ENCODE assay signal across 15 cellular contexts in the genomic region with DNA sequence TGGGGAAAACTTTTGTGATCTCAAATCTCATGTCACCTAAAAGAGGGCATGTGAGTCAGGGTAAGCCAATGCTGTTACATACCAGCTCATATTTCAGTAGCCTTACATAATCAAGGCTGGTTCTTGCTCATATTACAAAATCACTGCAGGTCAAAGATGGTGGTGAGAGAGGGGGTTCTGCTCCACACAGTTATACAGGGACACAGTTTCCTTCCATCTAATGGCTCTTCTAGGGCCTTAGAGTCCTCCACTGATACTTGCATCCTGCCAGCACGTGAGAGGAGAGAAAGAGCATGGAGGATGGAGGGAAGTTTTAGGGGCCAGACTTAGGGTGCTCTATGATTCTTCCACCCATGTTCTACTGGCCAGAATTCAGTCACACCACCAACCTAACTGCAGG.
DNase-seq lines count a peak whose midpoint lies in the region; ATAC-seq, FAIRE-seq and TF ChIP-seq lines count a peak whose summit lies in the region.
"Had no signal": no experiment of that assay in that cellular context is flagged by ENCODE, and none has a peak within 500 bp of the region (broad histone marks: within the 10 kb centered on the region; RNA-seq: fewer than 3 reads in every experiment).

No MANE protein-coding gene starts in this region.

- H3K4me3 ChIP-seq in GM12878 (no peak overlapping the region), keratinocyte (ENCODE audit: control insufficient read depth in 2 of 3, extremely low read depth in 1 of 3, insufficient read depth in 2 of 3, low read depth in 1 of 3, low read length in 3 of 3) (no peak overlapping the region)
- H3K4me3 ChIP-seq: prostate gland had no signal

- POLR2A ChIA-PET in GM12878 (lab: Charles Lee): no interaction called here

- H3K4me2 ChIP-seq in GM12878 (ENCODE audit: control insufficient read depth, insufficient read depth): no peak overlapping the region
- H3K4me2 ChIP-seq in keratinocyte (ENCODE audit: control insufficient read depth, extremely low read depth, insufficient read depth, low read depth, low read length): peak overlapping the region; percentile 55

- no peak for TF ChIP-seq POLR2A in GM12878 (IDR thresholded peaks at IDR 0.05; ENCODE audit: low read depth, low read length)
- TF ChIP-seq POLR2A in GM18505 (IDR thresholded peaks at IDR 0.05; ENCODE audit: borderline replicate concordance, extremely low read depth, insufficient read depth, insufficient read length): no peak

- no TSS peak for BruUV-seq in GM12878 (replicated peaks; lab: Mats Ljungman, UMichigan)

- RAD21 ChIA-PET in GM12878 (lab: Charles Lee; ENCODE audit: unreplicated experiment): interaction anchor here (0.8 kb wide), 1 partner anchor 15 kb away, joined by 3 read pairs; no protein-coding TSS in a partner anchor

- 0% methylated on average over 1 of the region's 1 CpG for WGBS in GM12878 (ENCODE audit: insufficient coverage, insufficient replicate concordance, low lambda C conversion rate, missing lambda C conversion rate)

- peak; percentile 94 for FAIRE-seq in HTR-8/SVneo (lab: Jason Lieb, UNC)
- peak; percentile 23 for FAIRE-seq in GM12878 (lab: Jason Lieb, UNC)
- no peak for FAIRE-seq in keratinocyte (lab: Jason Lieb, UNC)

- H4K20me1 ChIP-seq in GM12878 (ENCODE audit: control insufficient read depth, insufficient read depth) (no peaks in the 10 kb centered on the region), keratinocyte (ENCODE audit: control insufficient read depth, extremely low read depth, insufficient read depth, low read length) (no peaks in the 10 kb centered on the region)

- TF ChIP-seq RAD21 in GM12878 (IDR thresholded peaks at IDR 0.05; ENCODE audit: insufficient read depth, low read depth, low read length): no peak

- H3K4me1 ChIP-seq in GM12878 (ENCODE audit: control insufficient read depth, insufficient read depth, low read length) (no peaks in the 10 kb centered on the region), keratinocyte (ENCODE audit: control insufficient read depth, extremely low read depth, insufficient read depth, low read length) (peaks cover 19% of the 10 kb centered on the region)
- H3K4me1 ChIP-seq: prostate gland had no signal

- no peaks in the 10 kb centered on the region for H3K79me2 ChIP-seq in GM12878 (ENCODE audit: control insufficient read depth, insufficient read depth, low read length)
- H3K79me2 ChIP-seq in keratinocyte (ENCODE audit: control insufficient read depth, insufficient read depth, low read length): no peaks in the 10 kb centered on the region

- H3K27ac ChIP-seq in GM12878 (ENCODE audit: control insufficient read depth, insufficient read depth): no peak overlapping the region
- H3K27ac ChIP-seq in keratinocyte (ENCODE audit: control insufficient read depth, insufficient read depth, low read length): peak overlapping the region; percentile 69
- H3K27ac ChIP-seq: prostate gland had no signal

- ATAC-seq in GM12878 (no peak), GM18505 (IDR thresholded peaks at IDR 0.05; ENCODE audit: unreplicated experiment) (no peak), HG02970 (IDR thresholded peaks at IDR 0.05; ENCODE audit: low FRiP score, unreplicated experiment) (no peak)
- ATAC-seq: left lobe of liver had no signal

- CTCF ChIA-PET in GM12878 (lab: Yijun Ruan, JAX): no interaction called here

- H3K9me1 ChIP-seq in keratinocyte (ENCODE audit: control insufficient read depth, extremely low read depth, insufficient read depth, low read length): no peaks in the 10 kb centered on the region

- H3K9ac ChIP-seq in GM12878 (ENCODE audit: control insufficient read depth, insufficient read depth, low read length) (no peak overlapping the region), keratinocyte (ENCODE audit: control insufficient read depth, extremely low read depth, insufficient read depth, low read length) (no peak overlapping the region)

- H3K9me3 ChIP-seq in GM12878 (replicated peaks; ENCODE audit: control insufficient read depth, insufficient read depth, low read length): no peaks in the 10 kb centered on the region
- no peaks in the 10 kb centered on the region for H3K9me3 ChIP-seq in keratinocyte (ENCODE audit: control insufficient read depth, low read depth, low read length)
- H3K9me3 ChIP-seq: prostate gland had no signal

- DNase-seq in AG08395 (ENCODE audit: low spot score): peak; percentile 48
- peak; percentile 79 for DNase-seq in HTR-8/SVneo (ENCODE audit: insufficient read length, low spot score)
- DNase-seq in GM12878 (ENCODE audit: low read depth, low spot score): no peak
- DNase-seq in keratinocyte (ENCODE audit: low read depth, low spot score): no peak
- no peak for DNase-seq in KBM-7
- no peak for DNase-seq in SK-N-DZ (ENCODE audit: low spot score)
- DNase-seq: anterior cingulate cortex, COR-L47, GDM1, NCI-H1417 treated with DMSO at 0.1 percent for 48 hours, NCI-H446 treated with DMSO at 0.1 percent for 48 hours had no signal

- SMC1A ChIA-PET in GM12878 (lab: Charles Lee; ENCODE audit: uncharacterized antibody, unreplicated experiment): no interaction called here

- TF ChIP-seq CTCF in GM12878 (IDR thresholded peaks at IDR 0.05 in 2 of 3, conservative IDR thresholded peaks at IDR 0.05 in 1 of 3; ENCODE audit: control insufficient read depth in 2 of 3, extremely low read depth in 1 of 3, insufficient read depth in 1 of 3, low read depth in 3 of 3, low read length in 3 of 3) (no peak), keratinocyte (optimal IDR thresholded peaks at IDR 0.05 in 1 of 3, IDR thresholded peaks at IDR 0.05 in 1 of 3, conservative IDR thresholded peaks at IDR 0.05 in 1 of 3; ENCODE audit: extremely low read depth in 1 of 3, insufficient read depth in 2 of 3, low read length in 3 of 3) (no peak)

- dilution Hi-C loops in keratinocyte (cut with MboI; ENCODE audit: extremely low pct_ligation_motif_present, low sequenced_read_pairs): no loop called here

- H3K36me3 ChIP-seq in GM12878 (ENCODE audit: control insufficient read depth in 2 of 2, insufficient read depth in 2 of 2, low read length in 1 of 2) (no peaks in the 10 kb centered on the region), keratinocyte (ENCODE audit: control insufficient read depth in 2 of 2, extremely low read depth in 1 of 2, insufficient read depth in 2 of 2, low read length in 2 of 2) (no peaks in the 10 kb centered on the region)
- H3K36me3 ChIP-seq: prostate gland had no signal

- in situ Hi-C loops in GM12878 (cut with MboI) (loop anchor here (25.0 kb wide), 1 partner anchor 661 kb away; no protein-coding TSS in a partner anchor), KBM-7 (cut with MboI; ENCODE audit: low pct_unique_long_range_greater_than_20kb, low sequenced_read_pairs) (loop anchor here (25.0 kb wide), 1 partner anchor 386 kb away; no protein-coding TSS in a partner anchor)

- no peak overlapping the region for H2AFZ ChIP-seq in GM12878 (ENCODE audit: control insufficient read depth, low read depth, low read length)
- H2AFZ ChIP-seq in keratinocyte (ENCODE audit: control insufficient read depth, low read length): peak overlapping the region; percentile 45

- H3K27me3 ChIP-seq in GM12878 (replicated peaks in 1 of 2; ENCODE audit: control insufficient read depth in 2 of 2, insufficient read depth in 2 of 2, low read length in 1 of 2) (no peaks in the 10 kb centered on the region), keratinocyte (ENCODE audit: control insufficient read depth, extremely low read depth, insufficient read depth, low read length) (no peaks in the 10 kb centered on the region)

- intact Hi-C loops in GM12878 (cut with micrococcal nuclease; ENCODE audit: unreplicated experiment): no loop called here

- TF ChIP-seq EP300 in GM12878 (IDR thresholded peaks at IDR 0.05; ENCODE audit: borderline replicate concordance in 1 of 2, control insufficient read depth in 1 of 2, low read depth in 2 of 2, low read length in 2 of 2): no peak

TF ChIP-seq in GM12878, 131 proteins besides CTCF, POLR2A, EP300 and RAD21 (continues in another document):
- TF ChIP-seq IKZF1 (conservative IDR thresholded peaks at IDR 0.05) (no peak), YBX1 (IDR thresholded peaks at IDR 0.05) (no peak), SMARCA5 (IDR thresholded peaks at IDR 0.05) (no peak), RCOR1 (conservative IDR thresholded peaks at IDR 0.05; ENCODE audit: low read depth, low read length) (no peak)
- TF ChIP-seq, protein P1, sequence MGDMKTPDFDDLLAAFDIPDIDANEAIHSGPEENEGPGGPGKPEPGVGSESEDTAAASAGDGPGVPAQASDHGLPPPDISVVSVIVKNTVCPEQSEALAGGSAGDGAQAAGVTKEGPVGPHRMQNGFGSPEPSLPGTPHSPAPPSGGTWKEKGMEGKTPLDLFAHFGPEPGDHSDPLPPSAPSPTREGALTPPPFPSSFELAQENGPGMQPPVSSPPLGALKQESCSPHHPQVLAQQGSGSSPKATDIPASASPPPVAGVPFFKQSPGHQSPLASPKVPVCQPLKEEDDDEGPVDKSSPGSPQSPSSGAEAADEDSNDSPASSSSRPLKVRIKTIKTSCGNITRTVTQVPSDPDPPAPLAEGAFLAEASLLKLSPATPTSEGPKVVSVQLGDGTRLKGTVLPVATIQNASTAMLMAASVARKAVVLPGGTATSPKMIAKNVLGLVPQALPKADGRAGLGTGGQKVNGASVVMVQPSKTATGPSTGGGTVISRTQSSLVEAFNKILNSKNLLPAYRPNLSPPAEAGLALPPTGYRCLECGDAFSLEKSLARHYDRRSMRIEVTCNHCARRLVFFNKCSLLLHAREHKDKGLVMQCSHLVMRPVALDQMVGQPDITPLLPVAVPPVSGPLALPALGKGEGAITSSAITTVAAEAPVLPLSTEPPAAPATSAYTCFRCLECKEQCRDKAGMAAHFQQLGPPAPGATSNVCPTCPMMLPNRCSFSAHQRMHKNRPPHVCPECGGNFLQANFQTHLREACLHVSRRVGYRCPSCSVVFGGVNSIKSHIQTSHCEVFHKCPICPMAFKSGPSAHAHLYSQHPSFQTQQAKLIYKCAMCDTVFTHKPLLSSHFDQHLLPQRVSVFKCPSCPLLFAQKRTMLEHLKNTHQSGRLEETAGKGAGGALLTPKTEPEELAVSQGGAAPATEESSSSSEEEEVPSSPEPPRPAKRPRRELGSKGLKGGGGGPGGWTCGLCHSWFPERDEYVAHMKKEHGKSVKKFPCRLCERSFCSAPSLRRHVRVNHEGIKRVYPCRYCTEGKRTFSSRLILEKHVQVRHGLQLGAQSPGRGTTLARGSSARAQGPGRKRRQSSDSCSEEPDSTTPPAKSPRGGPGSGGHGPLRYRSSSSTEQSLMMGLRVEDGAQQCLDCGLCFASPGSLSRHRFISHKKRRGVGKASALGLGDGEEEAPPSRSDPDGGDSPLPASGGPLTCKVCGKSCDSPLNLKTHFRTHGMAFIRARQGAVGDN (IDR thresholded peaks at IDR 0.05): no peak

Comparison
In these comparisons a context has a peak if more than half of its experiments do, and no peak if none do; other contexts are left out.
1. DNase-seq: peak in AG08395 (single experiment) and HTR-8/SVneo (single experiment); none in GM12878 (single experiment), keratinocyte (single experiment), KBM-7 (single experiment) and SK-N-DZ (single experiment).